In genomic region chr3:197525706-197526105, GRCh38 we compare ENCODE assay signal across 1 cellular context.
TF ChIP-seq lines count a peak whose summit lies in the region.

No MANE protein-coding gene starts in this region.

TF ChIP-seq in HepG2, 621 proteins besides CTCF, POLR2A, EP300 and RAD21 (continued from another document and continues in another):
- no peak for TF ChIP-seq ZNF142 (CRISPR knock-in tag; IDR thresholded peaks at IDR 0.05)
- 0 out of 2 replicates have a peak, but pooled peaks have one; percentile 45 for TF ChIP-seq PRMT3 (CRISPR knock-in tag; IDR thresholded peaks at IDR 0.05; ENCODE audit: borderline replicate concordance, low read depth)
- TF ChIP-seq LCORL (IDR thresholded peaks at IDR 0.05), result no peak
- no peak for TF ChIP-seq LCORL (CRISPR knock-in tag; IDR thresholded peaks at IDR 0.05)
- peak; percentile 83 for TF ChIP-seq ZNF768 (CRISPR knock-in tag; IDR thresholded peaks at IDR 0.05)
- TF ChIP-seq CEBPZ (IDR thresholded peaks at IDR 0.05; ENCODE audit: low read length), result no peak
- TF ChIP-seq ZNF331 (CRISPR knock-in tag; IDR thresholded peaks at IDR 0.05), result 0 out of 2 replicates have a peak, but pooled peaks have one; percentile 24
- peak; percentile 37; the same call in 1 of the 2 replicates for TF ChIP-seq UBTF (CRISPR knock-in tag; IDR thresholded peaks at IDR 0.05)
- no peak for TF ChIP-seq TCF12 (IDR thresholded peaks at IDR 0.05)
- no peak for TF ChIP-seq TCF12 (CRISPR knock-in tag; IDR thresholded peaks at IDR 0.05)
- TF ChIP-seq REXO4 (CRISPR knock-in tag; IDR thresholded peaks at IDR 0.05; ENCODE audit: borderline replicate concordance), result no peak
- TF ChIP-seq XRCC5 (optimal IDR thresholded peaks at IDR 0.05; ENCODE audit: low read length), result peak; percentile 82
- TF ChIP-seq ZMYM4 (CRISPR knock-in tag; IDR thresholded peaks at IDR 0.05), result peak; percentile 20; the same call in 1 of the 2 replicates
- TF ChIP-seq ZNF691 (CRISPR knock-in tag; IDR thresholded peaks at IDR 0.05; ENCODE audit: borderline replicate concordance, low read depth), result 0 out of 2 replicates have a peak, but pooled peaks have one; percentile 64
- 0 out of 2 replicates have a peak, but pooled peaks have one; percentile 19 for TF ChIP-seq DR1 (CRISPR knock-in tag; IDR thresholded peaks at IDR 0.05)
- TF ChIP-seq KDM2A (CRISPR knock-in tag; IDR thresholded peaks at IDR 0.05; ENCODE audit: borderline replicate concordance, low read depth), result 0 out of 2 replicates have a peak, but pooled peaks have one; percentile 18
- 0 out of 2 replicates have a peak, but pooled peaks have one; percentile 29 for TF ChIP-seq ZNF564 (CRISPR knock-in tag; IDR thresholded peaks at IDR 0.05)
- peak; percentile 35; the same call in 1 of the 2 replicates for TF ChIP-seq TBX2 (CRISPR knock-in tag; IDR thresholded peaks at IDR 0.05; ENCODE audit: borderline replicate concordance)
- 0 out of 2 replicates have a peak, but pooled peaks have one; percentile 23 for TF ChIP-seq ZNF891 (CRISPR knock-in tag; IDR thresholded peaks at IDR 0.05)
- TF ChIP-seq ZNF687 (CRISPR knock-in tag; IDR thresholded peaks at IDR 0.05), result peak; percentile 54; the same call in 1 of the 2 replicates
- TF ChIP-seq ZBTB2 (CRISPR knock-in tag; IDR thresholded peaks at IDR 0.05; ENCODE audit: low read depth), result no peak
- TF ChIP-seq MED13 (CRISPR knock-in tag; IDR thresholded peaks at IDR 0.05), result no peak
- TF ChIP-seq ZNF646 (CRISPR knock-in tag; IDR thresholded peaks at IDR 0.05), result no peak
- TF ChIP-seq ZNF282 (IDR thresholded peaks at IDR 0.05; ENCODE audit: partially characterized antibody), result no peak
- TF ChIP-seq ZBTB7B (CRISPR knock-in tag; IDR thresholded peaks at IDR 0.05), result peak; percentile 44; the same call in 1 of the 2 replicates
- TF ChIP-seq NCOA2 (CRISPR knock-in tag; IDR thresholded peaks at IDR 0.05), result peak; percentile 12; the same call in 1 of the 2 replicates
